Comparison of ENCODE assay signal across 1 cellular context in the genomic region with DNA sequence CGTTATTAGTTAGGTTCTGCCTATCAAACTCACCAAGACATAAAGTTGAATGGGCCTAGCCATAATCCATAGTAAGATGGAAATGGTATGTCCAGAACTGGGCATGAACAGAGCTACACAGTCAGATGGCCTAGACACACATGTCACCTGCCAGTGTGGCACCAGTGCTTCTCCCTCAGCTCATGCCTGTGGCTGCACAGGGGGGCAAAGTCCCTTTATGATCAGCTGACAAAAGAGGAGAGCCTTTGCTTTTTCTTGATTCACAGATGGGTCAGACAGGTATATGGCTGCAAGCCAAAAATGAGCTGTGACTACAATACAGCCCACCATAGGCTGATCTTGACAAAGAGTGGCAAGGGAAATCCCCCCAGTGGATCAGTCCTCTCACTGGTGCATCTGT.
TF ChIP-seq lines count a peak whose summit lies in the region.

No MANE protein-coding gene starts in this region.

TF ChIP-seq in HepG2, 621 proteins besides CTCF, POLR2A, EP300 and RAD21:
- TF ChIP-seq, protein P1, sequence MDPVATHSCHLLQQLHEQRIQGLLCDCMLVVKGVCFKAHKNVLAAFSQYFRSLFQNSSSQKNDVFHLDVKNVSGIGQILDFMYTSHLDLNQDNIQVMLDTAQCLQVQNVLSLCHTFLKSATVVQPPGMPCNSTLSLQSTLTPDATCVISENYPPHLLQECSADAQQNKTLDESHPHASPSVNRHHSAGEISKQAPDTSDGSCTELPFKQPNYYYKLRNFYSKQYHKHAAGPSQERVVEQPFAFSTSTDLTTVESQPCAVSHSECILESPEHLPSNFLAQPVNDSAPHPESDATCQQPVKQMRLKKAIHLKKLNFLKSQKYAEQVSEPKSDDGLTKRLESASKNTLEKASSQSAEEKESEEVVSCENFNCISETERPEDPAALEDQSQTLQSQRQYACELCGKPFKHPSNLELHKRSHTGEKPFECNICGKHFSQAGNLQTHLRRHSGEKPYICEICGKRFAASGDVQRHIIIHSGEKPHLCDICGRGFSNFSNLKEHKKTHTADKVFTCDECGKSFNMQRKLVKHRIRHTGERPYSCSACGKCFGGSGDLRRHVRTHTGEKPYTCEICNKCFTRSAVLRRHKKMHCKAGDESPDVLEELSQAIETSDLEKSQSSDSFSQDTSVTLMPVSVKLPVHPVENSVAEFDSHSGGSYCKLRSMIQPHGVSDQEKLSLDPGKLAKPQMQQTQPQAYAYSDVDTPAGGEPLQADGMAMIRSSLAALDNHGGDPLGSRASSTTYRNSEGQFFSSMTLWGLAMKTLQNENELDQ (CRISPR knock-in tag; IDR thresholded peaks at IDR 0.05; ENCODE audit: borderline replicate concordance): no peak
- TF ChIP-seq ZNF616 (CRISPR knock-in tag; IDR thresholded peaks at IDR 0.05; ENCODE audit: low read depth) (no peak), ZNF878 (CRISPR knock-in tag; IDR thresholded peaks at IDR 0.05) (no peak), RARA (CRISPR knock-in tag; IDR thresholded peaks at IDR 0.05) (no peak), MIER2 (CRISPR knock-in tag; IDR thresholded peaks at IDR 0.05) (no peak), ELF3 (CRISPR knock-in tag; IDR thresholded peaks at IDR 0.05) (no peak), TSC22D2 (CRISPR knock-in tag; IDR thresholded peaks at IDR 0.05; ENCODE audit: borderline replicate concordance) (no peak), SAP130 (CRISPR knock-in tag; IDR thresholded peaks at IDR 0.05; ENCODE audit: low read depth) (0 out of 2 replicates have a peak, but pooled peaks have one; percentile 28), HNF4A (CRISPR knock-in tag; IDR thresholded peaks at IDR 0.05) (peak; percentile 51; the same call in 1 of the 2 replicates), ZNF205 (CRISPR knock-in tag; IDR thresholded peaks at IDR 0.05) (no peak)
- TF ChIP-seq, protein P2, sequence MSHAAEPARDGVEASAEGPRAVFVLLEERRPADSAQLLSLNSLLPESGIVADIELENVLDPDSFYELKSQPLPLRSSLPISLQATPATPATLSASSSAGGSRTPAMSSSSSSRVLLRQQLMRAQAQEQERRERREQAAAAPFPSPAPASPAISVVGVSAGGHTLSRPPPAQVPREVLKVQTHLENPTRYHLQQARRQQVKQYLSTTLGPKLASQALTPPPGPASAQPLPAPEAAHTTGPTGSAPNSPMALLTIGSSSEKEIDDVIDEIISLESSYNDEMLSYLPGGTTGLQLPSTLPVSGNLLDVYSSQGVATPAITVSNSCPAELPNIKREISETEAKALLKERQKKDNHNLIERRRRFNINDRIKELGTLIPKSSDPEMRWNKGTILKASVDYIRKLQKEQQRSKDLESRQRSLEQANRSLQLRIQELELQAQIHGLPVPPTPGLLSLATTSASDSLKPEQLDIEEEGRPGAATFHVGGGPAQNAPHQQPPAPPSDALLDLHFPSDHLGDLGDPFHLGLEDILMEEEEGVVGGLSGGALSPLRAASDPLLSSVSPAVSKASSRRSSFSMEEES (CRISPR knock-in tag; IDR thresholded peaks at IDR 0.05): 0 out of 2 replicates have a peak, but pooled peaks have one; percentile 21
- TF ChIP-seq, protein P3, sequence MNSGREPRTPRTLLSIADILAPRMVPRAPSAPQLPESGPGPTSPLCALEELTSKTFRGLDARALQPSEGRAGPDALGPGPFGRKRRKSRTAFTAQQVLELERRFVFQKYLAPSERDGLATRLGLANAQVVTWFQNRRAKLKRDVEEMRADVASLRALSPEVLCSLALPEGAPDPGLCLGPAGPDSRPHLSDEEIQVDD (CRISPR knock-in tag; IDR thresholded peaks at IDR 0.05; ENCODE audit: borderline replicate concordance): no peak
- TF ChIP-seq, protein P4, sequence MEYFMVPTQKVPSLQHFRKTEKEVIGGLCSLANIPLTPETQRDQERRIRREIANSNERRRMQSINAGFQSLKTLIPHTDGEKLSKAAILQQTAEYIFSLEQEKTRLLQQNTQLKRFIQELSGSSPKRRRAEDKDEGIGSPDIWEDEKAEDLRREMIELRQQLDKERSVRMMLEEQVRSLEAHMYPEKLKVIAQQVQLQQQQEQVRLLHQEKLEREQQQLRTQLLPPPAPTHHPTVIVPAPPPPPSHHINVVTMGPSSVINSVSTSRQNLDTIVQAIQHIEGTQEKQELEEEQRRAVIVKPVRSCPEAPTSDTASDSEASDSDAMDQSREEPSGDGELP (IDR thresholded peaks at IDR 0.05; ENCODE audit: borderline replicate concordance, low read depth): peak; percentile 79; the same call in 1 of the 2 replicates
- TF ChIP-seq, protein P5, sequence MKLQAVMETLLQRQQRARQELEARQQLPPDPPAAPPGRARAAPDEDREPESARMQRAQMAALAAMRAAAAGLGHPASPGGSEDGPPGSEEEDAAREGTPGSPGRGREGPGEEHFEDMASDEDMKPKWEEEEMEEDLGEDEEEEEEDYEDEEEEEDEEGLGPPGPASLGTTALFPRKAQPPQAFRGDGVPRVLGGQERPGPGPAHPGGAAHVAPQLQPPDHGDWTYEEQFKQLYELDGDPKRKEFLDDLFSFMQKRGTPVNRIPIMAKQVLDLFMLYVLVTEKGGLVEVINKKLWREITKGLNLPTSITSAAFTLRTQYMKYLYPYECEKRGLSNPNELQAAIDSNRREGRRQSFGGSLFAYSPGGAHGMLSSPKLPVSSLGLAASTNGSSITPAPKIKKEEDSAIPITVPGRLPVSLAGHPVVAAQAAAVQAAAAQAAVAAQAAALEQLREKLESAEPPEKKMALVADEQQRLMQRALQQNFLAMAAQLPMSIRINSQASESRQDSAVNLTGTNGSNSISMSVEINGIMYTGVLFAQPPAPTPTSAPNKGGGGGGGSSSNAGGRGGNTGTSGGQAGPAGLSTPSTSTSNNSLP (IDR thresholded peaks at IDR 0.05; ENCODE audit: low read depth, low read length): no peak
- TF ChIP-seq, protein P6, sequence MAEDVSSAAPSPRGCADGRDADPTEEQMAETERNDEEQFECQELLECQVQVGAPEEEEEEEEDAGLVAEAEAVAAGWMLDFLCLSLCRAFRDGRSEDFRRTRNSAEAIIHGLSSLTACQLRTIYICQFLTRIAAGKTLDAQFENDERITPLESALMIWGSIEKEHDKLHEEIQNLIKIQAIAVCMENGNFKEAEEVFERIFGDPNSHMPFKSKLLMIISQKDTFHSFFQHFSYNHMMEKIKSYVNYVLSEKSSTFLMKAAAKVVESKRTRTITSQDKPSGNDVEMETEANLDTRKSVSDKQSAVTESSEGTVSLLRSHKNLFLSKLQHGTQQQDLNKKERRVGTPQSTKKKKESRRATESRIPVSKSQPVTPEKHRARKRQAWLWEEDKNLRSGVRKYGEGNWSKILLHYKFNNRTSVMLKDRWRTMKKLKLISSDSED (CRISPR knock-in tag; IDR thresholded peaks at IDR 0.05): no peak
- TF ChIP-seq, protein P7, sequence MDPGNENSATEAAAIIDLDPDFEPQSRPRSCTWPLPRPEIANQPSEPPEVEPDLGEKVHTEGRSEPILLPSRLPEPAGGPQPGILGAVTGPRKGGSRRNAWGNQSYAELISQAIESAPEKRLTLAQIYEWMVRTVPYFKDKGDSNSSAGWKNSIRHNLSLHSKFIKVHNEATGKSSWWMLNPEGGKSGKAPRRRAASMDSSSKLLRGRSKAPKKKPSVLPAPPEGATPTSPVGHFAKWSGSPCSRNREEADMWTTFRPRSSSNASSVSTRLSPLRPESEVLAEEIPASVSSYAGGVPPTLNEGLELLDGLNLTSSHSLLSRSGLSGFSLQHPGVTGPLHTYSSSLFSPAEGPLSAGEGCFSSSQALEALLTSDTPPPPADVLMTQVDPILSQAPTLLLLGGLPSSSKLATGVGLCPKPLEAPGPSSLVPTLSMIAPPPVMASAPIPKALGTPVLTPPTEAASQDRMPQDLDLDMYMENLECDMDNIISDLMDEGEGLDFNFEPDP (CRISPR knock-in tag; conservative IDR thresholded peaks at IDR 0.05): no peak
